Comparison of ENCODE assay signal across 1 cellular context in the genomic region with DNA sequence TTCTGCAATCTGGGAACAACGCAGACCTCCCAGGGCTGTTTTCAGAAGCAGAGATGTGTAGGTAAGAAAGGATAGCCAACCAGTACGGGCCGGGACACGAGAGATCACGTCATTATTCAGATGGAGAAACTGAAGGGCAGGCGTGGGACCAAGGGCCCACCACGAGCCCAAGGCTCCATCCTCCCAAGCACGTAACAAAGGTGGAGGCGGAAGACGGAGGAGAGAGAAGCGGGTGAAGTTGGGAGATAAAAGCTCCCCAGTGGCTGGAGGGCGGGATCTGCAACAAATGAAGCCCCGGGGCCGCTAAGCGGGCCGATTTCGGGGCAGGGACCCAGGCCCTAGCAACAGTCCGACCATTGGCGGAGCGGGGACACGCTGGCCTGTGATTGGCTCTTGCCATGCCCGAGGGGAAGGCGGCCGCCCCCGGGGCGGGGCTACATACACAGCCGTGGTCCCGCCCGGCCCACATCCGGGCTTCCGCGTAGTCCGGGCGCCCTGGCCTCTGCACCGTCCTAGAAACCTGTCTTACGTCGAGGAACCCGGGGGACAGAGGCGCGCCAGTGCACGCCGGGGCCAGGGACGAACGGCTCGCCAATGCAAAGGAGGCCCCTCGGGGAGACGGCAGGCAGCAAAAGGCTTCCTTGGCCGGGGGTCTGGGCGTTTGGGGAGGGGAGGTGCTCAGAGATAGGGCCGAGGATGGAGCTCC.
TF ChIP-seq lines count a peak whose summit lies in the region.

No MANE protein-coding gene starts in this region.

TF ChIP-seq in HepG2, 621 proteins besides CTCF, POLR2A, EP300 and RAD21 (continued from another document and continues in another):
- TF ChIP-seq, protein P1, sequence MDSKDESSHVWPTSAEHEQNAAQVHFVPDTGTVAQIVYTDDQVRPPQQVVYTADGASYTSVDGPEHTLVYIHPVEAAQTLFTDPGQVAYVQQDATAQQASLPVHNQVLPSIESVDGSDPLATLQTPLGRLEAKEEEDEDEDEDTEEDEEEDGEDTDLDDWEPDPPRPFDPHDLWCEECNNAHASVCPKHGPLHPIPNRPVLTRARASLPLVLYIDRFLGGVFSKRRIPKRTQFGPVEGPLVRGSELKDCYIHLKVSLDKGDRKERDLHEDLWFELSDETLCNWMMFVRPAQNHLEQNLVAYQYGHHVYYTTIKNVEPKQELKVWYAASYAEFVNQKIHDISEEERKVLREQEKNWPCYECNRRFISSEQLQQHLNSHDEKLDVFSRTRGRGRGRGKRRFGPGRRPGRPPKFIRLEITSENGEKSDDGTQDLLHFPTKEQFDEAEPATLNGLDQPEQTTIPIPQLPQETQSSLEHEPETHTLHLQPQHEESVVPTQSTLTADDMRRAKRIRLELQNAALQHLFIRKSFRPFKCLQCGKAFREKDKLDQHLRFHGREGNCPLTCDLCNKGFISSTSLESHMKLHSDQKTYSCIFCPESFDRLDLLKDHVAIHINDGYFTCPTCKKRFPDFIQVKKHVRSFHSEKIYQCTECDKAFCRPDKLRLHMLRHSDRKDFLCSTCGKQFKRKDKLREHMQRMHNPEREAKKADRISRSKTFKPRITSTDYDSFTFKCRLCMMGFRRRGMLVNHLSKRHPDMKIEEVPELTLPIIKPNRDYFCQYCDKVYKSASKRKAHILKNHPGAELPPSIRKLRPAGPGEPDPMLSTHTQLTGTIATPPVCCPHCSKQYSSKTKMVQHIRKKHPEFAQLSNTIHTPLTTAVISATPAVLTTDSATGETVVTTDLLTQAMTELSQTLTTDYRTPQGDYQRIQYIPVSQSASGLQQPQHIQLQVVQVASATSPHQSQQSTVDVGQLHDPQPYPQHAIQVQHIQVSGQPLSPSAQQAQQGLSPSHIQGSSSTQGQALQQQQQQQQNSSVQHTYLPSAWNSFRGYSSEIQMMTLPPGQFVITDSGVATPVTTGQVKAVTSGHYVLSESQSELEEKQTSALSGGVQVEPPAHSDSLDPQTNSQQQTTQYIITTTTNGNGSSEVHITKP (CRISPR knock-in tag; IDR thresholded peaks at IDR 0.05; ENCODE audit: low read depth) = peak; percentile 56; the same call in 1 of the 2 replicates
- TF ChIP-seq, protein P2, sequence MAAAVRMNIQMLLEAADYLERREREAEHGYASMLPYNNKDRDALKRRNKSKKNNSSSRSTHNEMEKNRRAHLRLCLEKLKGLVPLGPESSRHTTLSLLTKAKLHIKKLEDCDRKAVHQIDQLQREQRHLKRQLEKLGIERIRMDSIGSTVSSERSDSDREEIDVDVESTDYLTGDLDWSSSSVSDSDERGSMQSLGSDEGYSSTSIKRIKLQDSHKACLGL (CRISPR knock-in tag; IDR thresholded peaks at IDR 0.05) = peak; percentile 23; the same call in 1 of the 2 replicates
- TF ChIP-seq KAT8 (CRISPR knock-in tag; IDR thresholded peaks at IDR 0.05) (peak; percentile 42; the same call in 1 of the 2 replicates), ELF1 (CRISPR knock-in tag; IDR thresholded peaks at IDR 0.05) (peak; percentile 86), IKZF4 (CRISPR knock-in tag; IDR thresholded peaks at IDR 0.05; ENCODE audit: borderline replicate concordance, low read depth, not compliant biosample characterization) (no peak), NRL (CRISPR knock-in tag; IDR thresholded peaks at IDR 0.05; ENCODE audit: borderline replicate concordance) (peak; percentile 62; the same call in 1 of the 2 replicates), HOXA3 (CRISPR knock-in tag; IDR thresholded peaks at IDR 0.05) (peak; percentile 54; the same call in 1 of the 2 replicates), NFKB2 (CRISPR knock-in tag; IDR thresholded peaks at IDR 0.05; ENCODE audit: borderline replicate concordance) (peak; percentile 73; the same call in 1 of the 2 replicates), ZNF746 (CRISPR knock-in tag; IDR thresholded peaks at IDR 0.05) (peak; percentile 27; the same call in 1 of the 2 replicates), RBM39 (IDR thresholded peaks at IDR 0.05; ENCODE audit: low read depth, low read length, poor library complexity, severe bottlenecking) (peak; percentile 66), KDM2A (CRISPR knock-in tag; IDR thresholded peaks at IDR 0.05; ENCODE audit: borderline replicate concordance, low read depth) (peak; percentile 41; the same call in 1 of the 2 replicates), ZNF160 (CRISPR knock-in tag; IDR thresholded peaks at IDR 0.05) (0 out of 2 replicates have a peak, but pooled peaks have one; percentile 51), ZNF674 (CRISPR knock-in tag; IDR thresholded peaks at IDR 0.05; ENCODE audit: low read depth) (no peak), ZNF501 (CRISPR knock-in tag; IDR thresholded peaks at IDR 0.05) (peak; percentile 13; the same call in 1 of the 2 replicates), ZNF792 (CRISPR knock-in tag; IDR thresholded peaks at IDR 0.05) (0 out of 2 replicates have a peak, but pooled peaks have one; percentile 1), ZBTB42 (CRISPR knock-in tag; IDR thresholded peaks at IDR 0.05) (no peak), TAF15 (IDR thresholded peaks at IDR 0.05; ENCODE audit: low read depth, low read length, poor library complexity, severe bottlenecking) (no peak), ZNF552 (CRISPR knock-in tag; IDR thresholded peaks at IDR 0.05; ENCODE audit: borderline replicate concordance) (peak; percentile 41; the same call in 1 of the 2 replicates), ZFY (CRISPR knock-in tag; IDR thresholded peaks at IDR 0.05) (peak; percentile 63)
- TF ChIP-seq, protein P3, sequence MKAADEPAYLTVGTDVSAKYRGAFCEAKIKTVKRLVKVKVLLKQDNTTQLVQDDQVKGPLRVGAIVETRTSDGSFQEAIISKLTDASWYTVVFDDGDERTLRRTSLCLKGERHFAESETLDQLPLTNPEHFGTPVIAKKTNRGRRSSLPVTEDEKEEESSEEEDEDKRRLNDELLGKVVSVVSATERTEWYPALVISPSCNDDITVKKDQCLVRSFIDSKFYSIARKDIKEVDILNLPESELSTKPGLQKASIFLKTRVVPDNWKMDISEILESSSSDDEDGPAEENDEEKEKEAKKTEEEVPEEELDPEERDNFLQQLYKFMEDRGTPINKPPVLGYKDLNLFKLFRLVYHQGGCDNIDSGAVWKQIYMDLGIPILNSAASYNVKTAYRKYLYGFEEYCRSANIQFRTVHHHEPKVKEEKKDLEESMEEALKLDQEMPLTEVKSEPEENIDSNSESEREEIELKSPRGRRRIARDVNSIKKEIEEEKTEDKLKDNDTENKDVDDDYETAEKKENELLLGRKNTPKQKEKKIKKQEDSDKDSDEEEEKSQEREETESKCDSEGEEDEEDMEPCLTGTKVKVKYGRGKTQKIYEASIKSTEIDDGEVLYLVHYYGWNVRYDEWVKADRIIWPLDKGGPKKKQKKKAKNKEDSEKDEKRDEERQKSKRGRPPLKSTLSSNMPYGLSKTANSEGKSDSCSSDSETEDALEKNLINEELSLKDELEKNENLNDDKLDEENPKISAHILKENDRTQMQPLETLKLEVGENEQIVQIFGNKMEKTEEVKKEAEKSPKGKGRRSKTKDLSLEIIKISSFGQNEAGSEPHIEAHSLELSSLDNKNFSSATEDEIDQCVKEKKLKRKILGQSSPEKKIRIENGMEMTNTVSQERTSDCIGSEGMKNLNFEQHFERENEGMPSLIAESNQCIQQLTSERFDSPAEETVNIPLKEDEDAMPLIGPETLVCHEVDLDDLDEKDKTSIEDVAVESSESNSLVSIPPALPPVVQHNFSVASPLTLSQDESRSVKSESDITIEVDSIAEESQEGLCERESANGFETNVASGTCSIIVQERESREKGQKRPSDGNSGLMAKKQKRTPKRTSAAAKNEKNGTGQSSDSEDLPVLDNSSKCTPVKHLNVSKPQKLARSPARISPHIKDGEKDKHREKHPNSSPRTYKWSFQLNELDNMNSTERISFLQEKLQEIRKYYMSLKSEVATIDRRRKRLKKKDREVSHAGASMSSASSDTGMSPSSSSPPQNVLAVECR (CRISPR knock-in tag; IDR thresholded peaks at IDR 0.05; ENCODE audit: borderline replicate concordance) = peak; percentile 72
- TF ChIP-seq, protein P4, sequence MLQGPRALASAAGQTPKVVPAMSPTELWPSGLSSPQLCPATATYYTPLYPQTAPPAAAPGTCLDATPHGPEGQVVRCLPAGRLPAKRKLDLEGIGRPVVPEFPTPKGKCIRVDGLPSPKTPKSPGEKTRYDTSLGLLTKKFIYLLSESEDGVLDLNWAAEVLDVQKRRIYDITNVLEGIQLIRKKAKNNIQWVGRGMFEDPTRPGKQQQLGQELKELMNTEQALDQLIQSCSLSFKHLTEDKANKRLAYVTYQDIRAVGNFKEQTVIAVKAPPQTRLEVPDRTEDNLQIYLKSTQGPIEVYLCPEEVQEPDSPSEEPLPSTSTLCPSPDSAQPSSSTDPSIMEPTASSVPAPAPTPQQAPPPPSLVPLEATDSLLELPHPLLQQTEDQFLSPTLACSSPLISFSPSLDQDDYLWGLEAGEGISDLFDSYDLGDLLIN (CRISPR knock-in tag; IDR thresholded peaks at IDR 0.05; ENCODE audit: borderline replicate concordance) = peak; percentile 33; the same call in 1 of the 2 replicates
- TF ChIP-seq, protein P5, sequence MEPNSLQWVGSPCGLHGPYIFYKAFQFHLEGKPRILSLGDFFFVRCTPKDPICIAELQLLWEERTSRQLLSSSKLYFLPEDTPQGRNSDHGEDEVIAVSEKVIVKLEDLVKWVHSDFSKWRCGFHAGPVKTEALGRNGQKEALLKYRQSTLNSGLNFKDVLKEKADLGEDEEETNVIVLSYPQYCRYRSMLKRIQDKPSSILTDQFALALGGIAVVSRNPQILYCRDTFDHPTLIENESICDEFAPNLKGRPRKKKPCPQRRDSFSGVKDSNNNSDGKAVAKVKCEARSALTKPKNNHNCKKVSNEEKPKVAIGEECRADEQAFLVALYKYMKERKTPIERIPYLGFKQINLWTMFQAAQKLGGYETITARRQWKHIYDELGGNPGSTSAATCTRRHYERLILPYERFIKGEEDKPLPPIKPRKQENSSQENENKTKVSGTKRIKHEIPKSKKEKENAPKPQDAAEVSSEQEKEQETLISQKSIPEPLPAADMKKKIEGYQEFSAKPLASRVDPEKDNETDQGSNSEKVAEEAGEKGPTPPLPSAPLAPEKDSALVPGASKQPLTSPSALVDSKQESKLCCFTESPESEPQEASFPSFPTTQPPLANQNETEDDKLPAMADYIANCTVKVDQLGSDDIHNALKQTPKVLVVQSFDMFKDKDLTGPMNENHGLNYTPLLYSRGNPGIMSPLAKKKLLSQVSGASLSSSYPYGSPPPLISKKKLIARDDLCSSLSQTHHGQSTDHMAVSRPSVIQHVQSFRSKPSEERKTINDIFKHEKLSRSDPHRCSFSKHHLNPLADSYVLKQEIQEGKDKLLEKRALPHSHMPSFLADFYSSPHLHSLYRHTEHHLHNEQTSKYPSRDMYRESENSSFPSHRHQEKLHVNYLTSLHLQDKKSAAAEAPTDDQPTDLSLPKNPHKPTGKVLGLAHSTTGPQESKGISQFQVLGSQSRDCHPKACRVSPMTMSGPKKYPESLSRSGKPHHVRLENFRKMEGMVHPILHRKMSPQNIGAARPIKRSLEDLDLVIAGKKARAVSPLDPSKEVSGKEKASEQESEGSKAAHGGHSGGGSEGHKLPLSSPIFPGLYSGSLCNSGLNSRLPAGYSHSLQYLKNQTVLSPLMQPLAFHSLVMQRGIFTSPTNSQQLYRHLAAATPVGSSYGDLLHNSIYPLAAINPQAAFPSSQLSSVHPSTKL (CRISPR knock-in tag; IDR thresholded peaks at IDR 0.05) = peak; percentile 47; the same call in 1 of the 2 replicates
- TF ChIP-seq, protein P6, sequence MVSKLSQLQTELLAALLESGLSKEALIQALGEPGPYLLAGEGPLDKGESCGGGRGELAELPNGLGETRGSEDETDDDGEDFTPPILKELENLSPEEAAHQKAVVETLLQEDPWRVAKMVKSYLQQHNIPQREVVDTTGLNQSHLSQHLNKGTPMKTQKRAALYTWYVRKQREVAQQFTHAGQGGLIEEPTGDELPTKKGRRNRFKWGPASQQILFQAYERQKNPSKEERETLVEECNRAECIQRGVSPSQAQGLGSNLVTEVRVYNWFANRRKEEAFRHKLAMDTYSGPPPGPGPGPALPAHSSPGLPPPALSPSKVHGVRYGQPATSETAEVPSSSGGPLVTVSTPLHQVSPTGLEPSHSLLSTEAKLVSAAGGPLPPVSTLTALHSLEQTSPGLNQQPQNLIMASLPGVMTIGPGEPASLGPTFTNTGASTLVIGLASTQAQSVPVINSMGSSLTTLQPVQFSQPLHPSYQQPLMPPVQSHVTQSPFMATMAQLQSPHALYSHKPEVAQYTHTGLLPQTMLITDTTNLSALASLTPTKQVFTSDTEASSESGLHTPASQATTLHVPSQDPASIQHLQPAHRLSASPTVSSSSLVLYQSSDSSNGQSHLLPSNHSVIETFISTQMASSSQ (IDR thresholded peaks at IDR 0.05; ENCODE audit: low read depth) = no peak
- TF ChIP-seq, protein P6 (CRISPR knock-in tag; IDR thresholded peaks at IDR 0.05; ENCODE audit: borderline replicate concordance) = 0 out of 2 replicates have a peak, but pooled peaks have one; percentile 33
- TF ChIP-seq, protein P7, sequence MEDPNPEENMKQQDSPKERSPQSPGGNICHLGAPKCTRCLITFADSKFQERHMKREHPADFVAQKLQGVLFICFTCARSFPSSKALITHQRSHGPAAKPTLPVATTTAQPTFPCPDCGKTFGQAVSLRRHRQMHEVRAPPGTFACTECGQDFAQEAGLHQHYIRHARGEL (CRISPR knock-in tag; IDR thresholded peaks at IDR 0.05) = 0 out of 2 replicates have a peak, but pooled peaks have one; percentile 62
- TF ChIP-seq, protein P8, sequence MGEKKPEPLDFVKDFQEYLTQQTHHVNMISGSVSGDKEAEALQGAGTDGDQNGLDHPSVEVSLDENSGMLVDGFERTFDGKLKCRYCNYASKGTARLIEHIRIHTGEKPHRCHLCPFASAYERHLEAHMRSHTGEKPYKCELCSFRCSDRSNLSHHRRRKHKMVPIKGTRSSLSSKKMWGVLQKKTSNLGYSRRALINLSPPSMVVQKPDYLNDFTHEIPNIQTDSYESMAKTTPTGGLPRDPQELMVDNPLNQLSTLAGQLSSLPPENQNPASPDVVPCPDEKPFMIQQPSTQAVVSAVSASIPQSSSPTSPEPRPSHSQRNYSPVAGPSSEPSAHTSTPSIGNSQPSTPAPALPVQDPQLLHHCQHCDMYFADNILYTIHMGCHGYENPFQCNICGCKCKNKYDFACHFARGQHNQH (CRISPR knock-in tag; IDR thresholded peaks at IDR 0.05) = 0 out of 2 replicates have a peak, but pooled peaks have one; percentile 27
- TF ChIP-seq, protein P9, sequence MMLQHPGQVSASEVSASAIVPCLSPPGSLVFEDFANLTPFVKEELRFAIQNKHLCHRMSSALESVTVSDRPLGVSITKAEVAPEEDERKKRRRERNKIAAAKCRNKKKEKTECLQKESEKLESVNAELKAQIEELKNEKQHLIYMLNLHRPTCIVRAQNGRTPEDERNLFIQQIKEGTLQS (CRISPR knock-in tag; IDR thresholded peaks at IDR 0.05) = 0 out of 2 replicates have a peak, but pooled peaks have one; percentile 15
- TF ChIP-seq, protein P10, sequence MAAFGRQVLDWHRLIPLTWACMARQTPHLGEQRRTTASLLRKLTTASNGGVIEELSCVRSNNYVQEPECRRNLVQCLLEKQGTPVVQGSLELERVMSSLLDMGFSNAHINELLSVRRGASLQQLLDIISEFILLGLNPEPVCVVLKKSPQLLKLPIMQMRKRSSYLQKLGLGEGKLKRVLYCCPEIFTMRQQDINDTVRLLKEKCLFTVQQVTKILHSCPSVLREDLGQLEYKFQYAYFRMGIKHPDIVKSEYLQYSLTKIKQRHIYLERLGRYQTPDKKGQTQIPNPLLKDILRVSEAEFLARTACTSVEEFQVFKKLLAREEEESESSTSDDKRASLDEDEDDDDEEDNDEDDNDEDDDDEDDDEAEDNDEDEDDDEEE (CRISPR knock-in tag; IDR thresholded peaks at IDR 0.05) = no peak
